Comparison of ENCODE assay signal across 1 cellular context in the genomic region with DNA sequence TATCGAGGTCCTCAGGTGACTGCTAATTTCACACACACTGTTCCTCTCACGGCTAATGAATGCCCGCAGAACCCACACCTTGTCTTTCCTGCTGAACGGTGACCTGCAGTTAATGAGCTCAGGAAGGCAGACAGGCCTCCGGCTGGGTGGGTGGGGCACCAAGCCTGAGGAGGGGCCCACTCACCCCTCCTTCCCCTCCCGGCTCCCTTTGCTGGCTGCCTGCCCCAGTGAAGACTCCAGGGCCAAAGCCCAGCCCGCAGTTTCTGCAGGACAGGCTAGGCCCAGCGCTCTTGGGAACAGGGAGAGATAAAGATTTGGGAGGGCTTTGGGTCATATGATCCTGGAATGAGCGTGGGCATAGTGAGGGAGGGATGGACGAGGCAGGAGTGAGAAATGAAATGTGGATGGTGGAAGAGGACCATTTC.
TF ChIP-seq lines count a peak whose summit lies in the region.

No MANE protein-coding gene starts in this region.

TF ChIP-seq in HEK293, 187 proteins besides CTCF, POLR2A, EP300 and RAD21 (continued from another document and continues in another):
- TF ChIP-seq ZSCAN23 (tag by site-specific recombination; IDR thresholded peaks at IDR 0.05) (no peak), KLF16 (tag by site-specific recombination; IDR thresholded peaks at IDR 0.05) (peak; percentile 33; the same call in 1 of the 2 replicates), TRIM28 (IDR thresholded peaks at IDR 0.05; ENCODE audit: borderline replicate concordance, low read length) (peak; percentile 83), WT1 (tag by site-specific recombination; IDR thresholded peaks at IDR 0.05) (0 out of 2 replicates have a peak, but pooled peaks have one; percentile 17), EGR2 (tag by site-specific recombination; IDR thresholded peaks at IDR 0.05; ENCODE audit: low read depth) (peak; percentile 91), SP7 (tag by site-specific recombination; IDR thresholded peaks at IDR 0.05) (peak; percentile 25; the same call in 1 of the 2 replicates), ZNF350 (tag by site-specific recombination; IDR thresholded peaks at IDR 0.05) (no peak), ZSCAN30 (tag by site-specific recombination; IDR thresholded peaks at IDR 0.05) (0 out of 2 replicates have a peak, but pooled peaks have one; percentile 44), ZNF394 (tag by site-specific recombination; IDR thresholded peaks at IDR 0.05; ENCODE audit: borderline replicate concordance) (no peak), ZNF366 (tag by site-specific recombination; conservative IDR thresholded peaks at IDR 0.05) (peak; percentile 78), KLF1 (tag by site-specific recombination; IDR thresholded peaks at IDR 0.05) (peak; percentile 82), ZBTB7A (tag by site-specific recombination; IDR thresholded peaks at IDR 0.05; ENCODE audit: low read depth) (no peak), REPIN1 (tag by site-specific recombination; IDR thresholded peaks at IDR 0.05; ENCODE audit: low read depth) (no peak), ZNF48 (tag by site-specific recombination; IDR thresholded peaks at IDR 0.05) (no peak), ZEB2 (tag by site-specific recombination; IDR thresholded peaks at IDR 0.05) (peak; percentile 33; the same call in 1 of the 2 replicates), ZNF561 (tag by site-specific recombination; IDR thresholded peaks at IDR 0.05; ENCODE audit: borderline replicate concordance) (peak; percentile 49; the same call in 1 of the 2 replicates), ZNF76 (tag by site-specific recombination; IDR thresholded peaks at IDR 0.05; ENCODE audit: borderline replicate concordance, low read depth) (no peak), ZNF621 (tag by site-specific recombination; IDR thresholded peaks at IDR 0.05) (no peak), ZNF391 (tag by site-specific recombination; IDR thresholded peaks at IDR 0.05; ENCODE audit: borderline replicate concordance, low read depth) (no peak), KLF9 (tag by site-specific recombination; IDR thresholded peaks at IDR 0.05; ENCODE audit: low read depth) (peak; percentile 80), ZNF292 (tag by site-specific recombination; IDR thresholded peaks at IDR 0.05; ENCODE audit: borderline replicate concordance, low read depth) (no peak), ZFP69B (tag by site-specific recombination; IDR thresholded peaks at IDR 0.05) (peak; percentile 99), ZNF335 (tag by site-specific recombination; conservative IDR thresholded peaks at IDR 0.05) (peak; percentile 33), GLIS2 (tag by site-specific recombination; IDR thresholded peaks at IDR 0.05) (peak; percentile 71), ZIC2 (tag by site-specific recombination; IDR thresholded peaks at IDR 0.05) (peak; percentile 31), IKZF3 (tag by site-specific recombination; IDR thresholded peaks at IDR 0.05) (peak; percentile 83), ZNF24 (tag by site-specific recombination; IDR thresholded peaks at IDR 0.05) (no peak), ZNF354C (tag by site-specific recombination; IDR thresholded peaks at IDR 0.05; ENCODE audit: borderline replicate concordance, low read depth) (no peak), ZNF175 (tag by site-specific recombination; IDR thresholded peaks at IDR 0.05) (no peak), ZNF146 (tag by site-specific recombination; IDR thresholded peaks at IDR 0.05) (no peak), ZNF600 (tag by site-specific recombination; IDR thresholded peaks at IDR 0.05) (peak; percentile 88), HOXD13 (CRISPR knock-in tag; IDR thresholded peaks at IDR 0.05; ENCODE audit: borderline replicate concordance) (no peak), ZNF555 (tag by site-specific recombination; conservative IDR thresholded peaks at IDR 0.05) (no peak), ZNF138 (tag by site-specific recombination; IDR thresholded peaks at IDR 0.05; ENCODE audit: borderline replicate concordance) (no peak), ZNF664 (tag by site-specific recombination; IDR thresholded peaks at IDR 0.05) (no peak)
- TF ChIP-seq, protein P1, sequence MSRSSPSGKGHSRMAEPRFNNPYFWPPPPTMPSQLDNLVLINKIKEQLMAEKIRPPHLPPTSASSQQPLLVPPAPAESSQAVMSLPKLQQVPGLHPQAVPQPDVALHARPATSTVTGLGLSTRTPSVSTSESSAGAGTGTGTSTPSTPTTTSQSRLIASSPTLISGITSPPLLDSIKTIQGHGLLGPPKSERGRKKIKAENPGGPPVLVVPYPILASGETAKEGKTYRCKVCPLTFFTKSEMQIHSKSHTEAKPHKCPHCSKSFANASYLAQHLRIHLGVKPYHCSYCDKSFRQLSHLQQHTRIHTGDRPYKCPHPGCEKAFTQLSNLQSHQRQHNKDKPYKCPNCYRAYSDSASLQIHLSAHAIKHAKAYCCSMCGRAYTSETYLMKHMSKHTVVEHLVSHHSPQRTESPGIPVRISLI (tag by site-specific recombination; IDR thresholded peaks at IDR 0.05) = no peak
- TF ChIP-seq, protein P2, sequence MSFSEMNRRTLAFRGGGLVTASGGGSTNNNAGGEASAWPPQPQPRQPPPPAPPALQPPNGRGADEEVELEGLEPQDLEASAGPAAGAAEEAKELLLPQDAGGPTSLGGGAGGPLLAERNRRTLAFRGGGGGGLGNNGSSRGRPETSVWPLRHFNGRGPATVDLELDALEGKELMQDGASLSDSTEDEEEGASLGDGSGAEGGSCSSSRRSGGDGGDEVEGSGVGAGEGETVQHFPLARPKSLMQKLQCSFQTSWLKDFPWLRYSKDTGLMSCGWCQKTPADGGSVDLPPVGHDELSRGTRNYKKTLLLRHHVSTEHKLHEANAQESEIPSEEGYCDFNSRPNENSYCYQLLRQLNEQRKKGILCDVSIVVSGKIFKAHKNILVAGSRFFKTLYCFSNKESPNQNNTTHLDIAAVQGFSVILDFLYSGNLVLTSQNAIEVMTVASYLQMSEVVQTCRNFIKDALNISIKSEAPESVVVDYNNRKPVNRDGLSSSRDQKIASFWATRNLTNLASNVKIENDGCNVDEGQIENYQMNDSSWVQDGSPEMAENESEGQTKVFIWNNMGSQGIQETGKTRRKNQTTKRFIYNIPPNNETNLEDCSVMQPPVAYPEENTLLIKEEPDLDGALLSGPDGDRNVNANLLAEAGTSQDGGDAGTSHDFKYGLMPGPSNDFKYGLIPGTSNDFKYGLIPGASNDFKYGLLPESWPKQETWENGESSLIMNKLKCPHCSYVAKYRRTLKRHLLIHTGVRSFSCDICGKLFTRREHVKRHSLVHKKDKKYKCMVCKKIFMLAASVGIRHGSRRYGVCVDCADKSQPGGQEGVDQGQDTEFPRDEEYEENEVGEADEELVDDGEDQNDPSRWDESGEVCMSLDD (tag by site-specific recombination; IDR thresholded peaks at IDR 0.05) = peak; percentile 78
- TF ChIP-seq, protein P3, sequence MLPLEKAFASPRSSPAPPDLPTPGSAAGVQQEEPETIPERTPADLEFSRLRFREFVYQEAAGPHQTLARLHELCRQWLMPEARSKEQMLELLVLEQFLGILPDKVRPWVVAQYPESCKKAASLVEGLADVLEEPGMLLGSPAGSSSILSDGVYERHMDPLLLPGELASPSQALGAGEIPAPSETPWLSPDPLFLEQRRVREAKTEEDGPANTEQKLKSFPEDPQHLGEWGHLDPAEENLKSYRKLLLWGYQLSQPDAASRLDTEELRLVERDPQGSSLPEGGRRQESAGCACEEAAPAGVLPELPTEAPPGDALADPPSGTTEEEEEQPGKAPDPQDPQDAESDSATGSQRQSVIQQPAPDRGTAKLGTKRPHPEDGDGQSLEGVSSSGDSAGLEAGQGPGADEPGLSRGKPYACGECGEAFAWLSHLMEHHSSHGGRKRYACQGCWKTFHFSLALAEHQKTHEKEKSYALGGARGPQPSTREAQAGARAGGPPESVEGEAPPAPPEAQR (tag by site-specific recombination; IDR thresholded peaks at IDR 0.05) = no peak
- TF ChIP-seq, protein P4, sequence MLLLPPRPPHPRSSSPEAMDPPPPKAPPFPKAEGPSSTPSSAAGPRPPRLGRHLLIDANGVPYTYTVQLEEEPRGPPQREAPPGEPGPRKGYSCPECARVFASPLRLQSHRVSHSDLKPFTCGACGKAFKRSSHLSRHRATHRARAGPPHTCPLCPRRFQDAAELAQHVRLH (tag by site-specific recombination; IDR thresholded peaks at IDR 0.05) = no peak
- TF ChIP-seq, protein P5, sequence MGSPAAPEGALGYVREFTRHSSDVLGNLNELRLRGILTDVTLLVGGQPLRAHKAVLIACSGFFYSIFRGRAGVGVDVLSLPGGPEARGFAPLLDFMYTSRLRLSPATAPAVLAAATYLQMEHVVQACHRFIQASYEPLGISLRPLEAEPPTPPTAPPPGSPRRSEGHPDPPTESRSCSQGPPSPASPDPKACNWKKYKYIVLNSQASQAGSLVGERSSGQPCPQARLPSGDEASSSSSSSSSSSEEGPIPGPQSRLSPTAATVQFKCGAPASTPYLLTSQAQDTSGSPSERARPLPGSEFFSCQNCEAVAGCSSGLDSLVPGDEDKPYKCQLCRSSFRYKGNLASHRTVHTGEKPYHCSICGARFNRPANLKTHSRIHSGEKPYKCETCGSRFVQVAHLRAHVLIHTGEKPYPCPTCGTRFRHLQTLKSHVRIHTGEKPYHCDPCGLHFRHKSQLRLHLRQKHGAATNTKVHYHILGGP (tag by site-specific recombination; IDR thresholded peaks at IDR 0.05) = no peak
- TF ChIP-seq, protein P6, sequence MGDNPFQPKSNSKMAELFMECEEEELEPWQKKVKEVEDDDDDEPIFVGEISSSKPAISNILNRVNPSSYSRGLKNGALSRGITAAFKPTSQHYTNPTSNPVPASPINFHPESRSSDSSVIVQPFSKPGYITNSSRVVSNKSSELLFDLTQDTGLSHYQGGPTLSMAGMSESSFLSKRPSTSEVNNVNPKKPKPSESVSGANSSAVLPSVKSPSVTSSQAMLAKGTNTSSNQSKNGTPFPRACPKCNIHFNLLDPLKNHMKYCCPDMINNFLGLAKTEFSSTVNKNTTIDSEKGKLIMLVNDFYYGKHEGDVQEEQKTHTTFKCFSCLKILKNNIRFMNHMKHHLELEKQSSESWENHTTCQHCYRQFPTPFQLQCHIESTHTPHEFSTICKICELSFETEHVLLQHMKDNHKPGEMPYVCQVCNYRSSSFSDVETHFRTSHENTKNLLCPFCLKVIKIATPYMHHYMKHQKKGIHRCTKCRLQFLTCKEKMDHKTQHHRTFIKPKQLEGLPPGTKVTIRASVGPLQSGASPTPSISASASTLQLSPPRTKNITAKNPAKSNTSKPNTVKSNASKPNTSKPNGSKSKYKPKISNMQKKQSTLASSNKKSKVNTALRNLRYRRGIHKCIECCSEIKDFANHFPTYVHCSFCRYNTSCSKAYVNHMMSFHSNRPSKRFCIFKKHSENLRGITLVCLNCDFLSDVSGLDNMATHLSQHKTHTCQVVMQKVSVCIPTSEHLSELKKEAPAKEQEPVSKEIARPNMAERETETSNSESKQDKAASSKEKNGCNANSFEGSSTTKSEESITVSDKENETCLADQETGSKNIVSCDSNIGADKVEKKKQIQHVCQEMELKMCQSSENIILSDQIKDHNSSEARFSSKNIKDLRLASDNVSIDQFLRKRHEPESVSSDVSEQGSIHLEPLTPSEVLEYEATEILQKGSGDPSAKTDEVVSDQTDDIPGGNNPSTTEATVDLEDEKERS (tag by site-specific recombination; IDR thresholded peaks at IDR 0.05) = no peak
- TF ChIP-seq, protein P7, sequence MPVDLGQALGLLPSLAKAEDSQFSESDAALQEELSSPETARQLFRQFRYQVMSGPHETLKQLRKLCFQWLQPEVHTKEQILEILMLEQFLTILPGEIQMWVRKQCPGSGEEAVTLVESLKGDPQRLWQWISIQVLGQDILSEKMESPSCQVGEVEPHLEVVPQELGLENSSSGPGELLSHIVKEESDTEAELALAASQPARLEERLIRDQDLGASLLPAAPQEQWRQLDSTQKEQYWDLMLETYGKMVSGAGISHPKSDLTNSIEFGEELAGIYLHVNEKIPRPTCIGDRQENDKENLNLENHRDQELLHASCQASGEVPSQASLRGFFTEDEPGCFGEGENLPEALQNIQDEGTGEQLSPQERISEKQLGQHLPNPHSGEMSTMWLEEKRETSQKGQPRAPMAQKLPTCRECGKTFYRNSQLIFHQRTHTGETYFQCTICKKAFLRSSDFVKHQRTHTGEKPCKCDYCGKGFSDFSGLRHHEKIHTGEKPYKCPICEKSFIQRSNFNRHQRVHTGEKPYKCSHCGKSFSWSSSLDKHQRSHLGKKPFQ (tag by site-specific recombination; IDR thresholded peaks at IDR 0.05) = no peak
- TF ChIP-seq, protein P8, sequence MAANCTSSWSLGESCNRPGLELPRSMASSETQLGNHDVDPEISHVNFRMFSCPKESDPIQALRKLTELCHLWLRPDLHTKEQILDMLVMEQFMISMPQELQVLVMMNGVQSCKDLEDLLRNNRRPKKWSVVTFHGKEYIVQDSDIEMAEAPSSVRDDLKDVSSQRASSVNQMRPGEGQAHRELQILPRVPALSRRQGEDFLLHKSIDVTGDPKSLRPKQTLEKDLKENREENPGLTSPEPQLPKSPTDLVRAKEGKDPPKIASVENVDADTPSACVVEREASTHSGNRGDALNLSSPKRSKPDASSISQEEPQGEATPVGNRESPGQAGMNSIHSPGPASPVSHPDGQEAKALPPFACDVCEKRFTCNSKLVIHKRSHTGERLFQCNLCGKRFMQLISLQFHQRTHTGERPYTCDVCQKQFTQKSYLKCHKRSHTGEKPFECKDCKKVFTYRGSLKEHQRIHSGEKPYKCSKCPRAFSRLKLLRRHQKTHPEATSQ (tag by site-specific recombination; IDR thresholded peaks at IDR 0.05) = 0 out of 2 replicates have a peak, but pooled peaks have one; percentile 60
- TF ChIP-seq, protein P9, sequence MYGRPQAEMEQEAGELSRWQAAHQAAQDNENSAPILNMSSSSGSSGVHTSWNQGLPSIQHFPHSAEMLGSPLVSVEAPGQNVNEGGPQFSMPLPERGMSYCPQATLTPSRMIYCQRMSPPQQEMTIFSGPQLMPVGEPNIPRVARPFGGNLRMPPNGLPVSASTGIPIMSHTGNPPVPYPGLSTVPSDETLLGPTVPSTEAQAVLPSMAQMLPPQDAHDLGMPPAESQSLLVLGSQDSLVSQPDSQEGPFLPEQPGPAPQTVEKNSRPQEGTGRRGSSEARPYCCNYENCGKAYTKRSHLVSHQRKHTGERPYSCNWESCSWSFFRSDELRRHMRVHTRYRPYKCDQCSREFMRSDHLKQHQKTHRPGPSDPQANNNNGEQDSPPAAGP (tag by site-specific recombination; IDR thresholded peaks at IDR 0.05) = peak; percentile 80
- TF ChIP-seq, protein P10, sequence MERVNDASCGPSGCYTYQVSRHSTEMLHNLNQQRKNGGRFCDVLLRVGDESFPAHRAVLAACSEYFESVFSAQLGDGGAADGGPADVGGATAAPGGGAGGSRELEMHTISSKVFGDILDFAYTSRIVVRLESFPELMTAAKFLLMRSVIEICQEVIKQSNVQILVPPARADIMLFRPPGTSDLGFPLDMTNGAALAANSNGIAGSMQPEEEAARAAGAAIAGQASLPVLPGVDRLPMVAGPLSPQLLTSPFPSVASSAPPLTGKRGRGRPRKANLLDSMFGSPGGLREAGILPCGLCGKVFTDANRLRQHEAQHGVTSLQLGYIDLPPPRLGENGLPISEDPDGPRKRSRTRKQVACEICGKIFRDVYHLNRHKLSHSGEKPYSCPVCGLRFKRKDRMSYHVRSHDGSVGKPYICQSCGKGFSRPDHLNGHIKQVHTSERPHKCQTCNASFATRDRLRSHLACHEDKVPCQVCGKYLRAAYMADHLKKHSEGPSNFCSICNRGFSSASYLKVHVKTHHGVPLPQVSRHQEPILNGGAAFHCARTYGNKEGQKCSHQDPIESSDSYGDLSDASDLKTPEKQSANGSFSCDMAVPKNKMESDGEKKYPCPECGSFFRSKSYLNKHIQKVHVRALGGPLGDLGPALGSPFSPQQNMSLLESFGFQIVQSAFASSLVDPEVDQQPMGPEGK (tag by site-specific recombination; IDR thresholded peaks at IDR 0.05) = peak; percentile 86
